Comparison of ENCODE assay signal across 13 cellular contexts in the genomic region with DNA sequence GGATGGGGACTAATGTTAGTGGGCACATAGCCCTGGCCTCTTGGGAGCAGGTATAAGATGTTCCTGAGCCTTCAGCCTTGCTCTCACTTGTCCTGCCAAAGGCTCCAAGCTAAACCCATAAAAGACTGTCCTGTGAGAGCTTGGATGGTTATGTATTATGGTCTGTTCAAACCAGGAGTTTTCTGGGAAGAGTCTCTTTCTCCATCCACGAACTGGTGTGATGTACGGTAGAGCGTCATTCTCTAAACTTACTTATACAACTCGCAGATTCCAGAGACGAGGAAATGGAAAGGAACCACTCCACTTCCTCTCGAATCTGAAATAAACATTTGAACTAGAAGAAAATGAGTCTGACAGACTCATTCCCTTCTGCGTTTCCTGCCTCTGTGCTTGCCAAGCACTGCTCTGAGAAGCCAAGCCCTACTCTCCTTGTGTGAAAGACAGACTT. TPM values are rescaled to one million over a fixed set of nuclear protein-coding genes. Genes with fewer than 3 reads are reported as not detected.
DNase-seq lines count a peak whose midpoint lies in the region; ATAC-seq and TF ChIP-seq lines count a peak whose summit lies in the region.
"Had no signal": no experiment of that assay in that cellular context is flagged by ENCODE, and none has a peak within 500 bp of the region (broad histone marks: within the 10 kb centered on the region; RNA-seq: fewer than 3 reads in every experiment).

No MANE protein-coding gene starts in this region.

- 27 to 45% methylated on average over 7 of the region's 7 CpGs for WGBS in transverse colon (ENCODE audit: low coverage in 1 of 2), 2 donors

- ATAC-seq in HG02763 (IDR thresholded peaks at IDR 0.05; ENCODE audit: unreplicated experiment): no peak
- ATAC-seq: sciatic nerve; stimulated activated naive B cell treated with anti-CD40 and anti-IgM and Interleukin-4, amounts not matched to agents 10 μg/mL and 1 μg/mL and 100 μg/mL, for 72 hours had no signal

- in situ Hi-C loops in transverse colon (cut with MboI; ENCODE audit: low pct_ligation_motif_present in 1 of 4, low pct_unique_long_range_greater_than_20kb in 1 of 4, low sequenced_read_pairs in 3 of 4): loop anchor here in 1 of 4 donors (25.0 kb wide), 1 partner anchor 167 kb away; no protein-coding TSS in a partner anchor

- peaks cover 0 to 45% (median 10%) of the 10 kb centered on the region in 4 donors for H3K4me1 ChIP-seq in transverse colon

- no peak for TF ChIP-seq CTCF in epithelial cell of proximal tubule (conservative IDR thresholded peaks at IDR 0.05; ENCODE audit: low read depth, low read length)
- no peak for TF ChIP-seq CTCF in transverse colon (IDR thresholded peaks at IDR 0.05)

- DNase-seq in DMS79 treated with DMSO at 0.1 percent for 48 hours (lab: John Stamatoyannopoulos, UW): peak; percentile 13
- no peak for DNase-seq in DMS79 (lab: John Stamatoyannopoulos, UW)
- no peak for DNase-seq in epithelial cell of proximal tubule (ENCODE audit: low read depth)
- DNase-seq in midbrain (lab: John Stamatoyannopoulos, UW): peak; percentile 32
- no peak for DNase-seq in transverse colon
- no peak for DNase-seq in activated CD8-positive, alpha-beta memory T cell treated with anti-CD3 and anti-CD28 coated beads, Interleukin-2, amount 50 U/mL, for 4 hours
- DNase-seq in NCI-H345 treated with DMSO at 0.1 percent for 48 hours (lab: John Stamatoyannopoulos, UW; ENCODE audit: unreplicated experiment): no peak
- DNase-seq: activated gamma-delta T cell; NCI-H2171 treated with DMSO at 0.1 percent for 48 hours; stimulated activated naive B cell treated with anti-CD40 and anti-IgM and Interleukin-4, amounts not matched to agents 10 μg/mL and 1 μg/mL and 100 μg/mL, for 72 hours had no signal

- H3K4me3 ChIP-seq in epithelial cell of proximal tubule (ENCODE audit: low read depth, low read length) (peak overlapping the region; percentile 28), transverse colon (no peak overlapping the region)

- no peaks in the 10 kb centered on the region for H3K9me3 ChIP-seq in transverse colon

- peaks cover 29% of the 10 kb centered on the region for H3K27me3 ChIP-seq in transverse colon

- TF ChIP-seq POLR2A in transverse colon (IDR thresholded peaks at IDR 0.05): no peak

- intact Hi-C loops in transverse colon (cut with DNase I; ENCODE audit: low total_unique reads): no loop called here

- H3K27ac ChIP-seq in transverse colon: peak overlapping the region; percentile 58 to 92 (median 85)
- H3K27ac ChIP-seq: 22Rv1 had no signal

- no peaks in the 10 kb centered on the region for H3K36me3 ChIP-seq in transverse colon

- TF ChIP-seq EP300 in transverse colon (IDR thresholded peaks at IDR 0.05; ENCODE audit: low read depth): no peak

RNA-seq across cellular contexts. Expression of gene SOBP, which starts 5.3 kb away (rescaled TPM):
- total RNA-seq in epithelial cell of proximal tubule (1.6 and 2.5 TPM in 2 replicates), transverse colon (10 to 100 TPM in 1 of 4 donors, 1 to 10 TPM in 3; 2.6 to 15.9 (median 4.6) TPM)

RNA-seq across cellular contexts. Expression of gene PDSS2, which starts 35.9 kb away (rescaled TPM):
- total RNA-seq in epithelial cell of proximal tubule: 6.9 and 7.4 TPM in 2 replicates
- total RNA-seq in transverse colon: 10 to 100 TPM in 3 of 4 donors, 1 to 10 TPM in 1; 3.0 to 32.5 (median 15.6) TPM

Comparison
In these comparisons a context has a peak if more than half of its experiments do, and no peak if none do; other contexts are left out.
1. DNase-seq: peak in DMS79 treated with DMSO at 0.1 percent for 48 hours (single experiment) and midbrain (single experiment); none in DMS79 (single experiment), epithelial cell of proximal tubule (single experiment), transverse colon (single experiment), activated CD8-positive, alpha-beta memory T cell treated with anti-CD3 and anti-CD28 coated beads, Interleukin-2, amount 50 U/mL, for 4 hours (single experiment) and NCI-H345 treated with DMSO at 0.1 percent for 48 hours (single experiment).